ENCODE assay signal across 1 cellular context in the genomic region with DNA sequence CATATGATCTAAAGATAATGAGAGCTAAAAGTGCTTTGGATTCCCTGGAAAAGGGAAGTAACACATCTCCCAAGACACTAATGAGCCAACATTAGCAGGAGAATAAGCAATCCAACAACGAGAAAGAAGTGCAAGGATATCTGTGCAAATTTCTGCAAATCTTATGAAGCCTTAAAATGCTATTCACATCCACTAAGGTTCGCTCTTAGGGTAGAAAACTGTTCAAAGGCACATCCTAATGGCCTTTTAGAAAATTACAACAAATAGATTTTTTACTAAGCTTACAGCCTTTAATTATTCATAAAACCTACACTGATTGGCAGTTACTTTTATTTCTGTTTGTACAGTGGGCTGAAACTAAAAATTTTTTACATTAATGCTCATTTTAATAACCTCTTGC.
TF ChIP-seq lines count a peak whose summit lies in the region.

No MANE protein-coding gene starts in this region.

TF ChIP-seq in GM23338, 12 proteins besides CTCF, POLR2A, EP300 and RAD21 (continued from another document):
- TF ChIP-seq, protein P1, sequence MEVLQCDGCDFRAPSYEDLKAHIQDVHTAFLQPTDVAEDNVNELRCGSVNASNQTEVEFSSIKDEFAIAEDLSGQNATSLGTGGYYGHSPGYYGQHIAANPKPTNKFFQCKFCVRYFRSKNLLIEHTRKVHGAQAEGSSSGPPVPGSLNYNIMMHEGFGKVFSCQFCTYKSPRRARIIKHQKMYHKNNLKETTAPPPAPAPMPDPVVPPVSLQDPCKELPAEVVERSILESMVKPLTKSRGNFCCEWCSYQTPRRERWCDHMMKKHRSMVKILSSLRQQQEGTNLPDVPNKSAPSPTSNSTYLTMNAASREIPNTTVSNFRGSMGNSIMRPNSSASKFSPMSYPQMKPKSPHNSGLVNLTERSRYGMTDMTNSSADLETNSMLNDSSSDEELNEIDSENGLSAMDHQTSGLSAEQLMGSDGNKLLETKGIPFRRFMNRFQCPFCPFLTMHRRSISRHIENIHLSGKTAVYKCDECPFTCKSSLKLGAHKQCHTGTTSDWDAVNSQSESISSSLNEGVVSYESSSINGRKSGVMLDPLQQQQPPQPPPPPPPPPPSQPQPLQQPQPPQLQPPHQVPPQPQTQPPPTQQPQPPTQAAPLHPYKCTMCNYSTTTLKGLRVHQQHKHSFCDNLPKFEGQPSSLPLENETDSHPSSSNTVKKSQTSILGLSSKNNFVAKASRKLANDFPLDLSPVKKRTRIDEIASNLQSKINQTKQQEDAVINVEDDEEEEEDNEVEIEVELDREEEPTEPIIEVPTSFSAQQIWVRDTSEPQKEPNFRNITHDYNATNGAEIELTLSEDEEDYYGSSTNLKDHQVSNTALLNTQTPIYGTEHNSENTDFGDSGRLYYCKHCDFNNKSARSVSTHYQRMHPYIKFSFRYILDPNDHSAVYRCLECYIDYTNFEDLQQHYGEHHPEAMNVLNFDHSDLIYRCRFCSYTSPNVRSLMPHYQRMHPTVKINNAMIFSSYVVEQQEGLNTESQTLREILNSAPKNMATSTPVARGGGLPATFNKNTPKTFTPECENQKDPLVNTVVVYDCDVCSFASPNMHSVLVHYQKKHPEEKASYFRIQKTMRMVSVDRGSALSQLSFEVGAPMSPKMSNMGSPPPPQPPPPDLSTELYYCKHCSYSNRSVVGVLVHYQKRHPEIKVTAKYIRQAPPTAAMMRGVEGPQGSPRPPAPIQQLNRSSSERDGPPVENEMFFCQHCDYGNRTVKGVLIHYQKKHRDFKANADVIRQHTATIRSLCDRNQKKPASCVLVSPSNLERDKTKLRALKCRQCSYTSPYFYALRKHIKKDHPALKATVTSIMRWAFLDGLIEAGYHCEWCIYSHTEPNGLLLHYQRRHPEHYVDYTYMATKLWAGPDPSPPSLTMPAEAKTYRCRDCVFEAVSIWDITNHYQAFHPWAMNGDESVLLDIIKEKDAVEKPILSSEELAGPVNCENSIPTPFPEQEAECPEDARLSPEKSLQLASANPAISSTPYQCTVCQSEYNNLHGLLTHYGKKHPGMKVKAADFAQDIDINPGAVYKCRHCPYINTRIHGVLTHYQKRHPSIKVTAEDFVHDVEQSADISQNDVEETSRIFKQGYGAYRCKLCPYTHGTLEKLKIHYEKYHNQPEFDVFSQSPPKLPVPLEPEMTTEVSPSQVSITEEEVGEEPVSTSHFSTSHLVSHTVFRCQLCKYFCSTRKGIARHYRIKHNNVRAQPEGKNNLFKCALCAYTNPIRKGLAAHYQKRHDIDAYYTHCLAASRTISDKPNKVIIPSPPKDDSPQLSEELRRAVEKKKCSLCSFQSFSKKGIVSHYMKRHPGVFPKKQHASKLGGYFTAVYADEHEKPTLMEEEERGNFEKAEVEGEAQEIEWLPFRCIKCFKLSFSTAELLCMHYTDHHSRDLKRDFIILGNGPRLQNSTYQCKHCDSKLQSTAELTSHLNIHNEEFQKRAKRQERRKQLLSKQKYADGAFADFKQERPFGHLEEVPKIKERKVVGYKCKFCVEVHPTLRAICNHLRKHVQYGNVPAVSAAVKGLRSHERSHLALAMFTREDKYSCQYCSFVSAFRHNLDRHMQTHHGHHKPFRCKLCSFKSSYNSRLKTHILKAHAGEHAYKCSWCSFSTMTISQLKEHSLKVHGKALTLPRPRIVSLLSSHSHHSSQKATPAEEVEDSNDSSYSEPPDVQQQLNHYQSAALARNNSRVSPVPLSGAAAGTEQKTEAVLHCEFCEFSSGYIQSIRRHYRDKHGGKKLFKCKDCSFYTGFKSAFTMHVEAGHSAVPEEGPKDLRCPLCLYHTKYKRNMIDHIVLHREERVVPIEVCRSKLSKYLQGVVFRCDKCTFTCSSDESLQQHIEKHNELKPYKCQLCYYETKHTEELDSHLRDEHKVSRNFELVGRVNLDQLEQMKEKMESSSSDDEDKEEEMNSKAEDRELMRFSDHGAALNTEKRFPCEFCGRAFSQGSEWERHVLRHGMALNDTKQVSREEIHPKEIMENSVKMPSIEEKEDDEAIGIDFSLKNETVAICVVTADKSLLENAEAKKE (CRISPR knock-in tag; IDR thresholded peaks at IDR 0.05): no peak
- TF ChIP-seq, protein P2, sequence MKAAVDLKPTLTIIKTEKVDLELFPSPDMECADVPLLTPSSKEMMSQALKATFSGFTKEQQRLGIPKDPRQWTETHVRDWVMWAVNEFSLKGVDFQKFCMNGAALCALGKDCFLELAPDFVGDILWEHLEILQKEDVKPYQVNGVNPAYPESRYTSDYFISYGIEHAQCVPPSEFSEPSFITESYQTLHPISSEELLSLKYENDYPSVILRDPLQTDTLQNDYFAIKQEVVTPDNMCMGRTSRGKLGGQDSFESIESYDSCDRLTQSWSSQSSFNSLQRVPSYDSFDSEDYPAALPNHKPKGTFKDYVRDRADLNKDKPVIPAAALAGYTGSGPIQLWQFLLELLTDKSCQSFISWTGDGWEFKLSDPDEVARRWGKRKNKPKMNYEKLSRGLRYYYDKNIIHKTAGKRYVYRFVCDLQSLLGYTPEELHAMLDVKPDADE (IDR thresholded peaks at IDR 0.05): no peak
- TF ChIP-seq, protein P3, sequence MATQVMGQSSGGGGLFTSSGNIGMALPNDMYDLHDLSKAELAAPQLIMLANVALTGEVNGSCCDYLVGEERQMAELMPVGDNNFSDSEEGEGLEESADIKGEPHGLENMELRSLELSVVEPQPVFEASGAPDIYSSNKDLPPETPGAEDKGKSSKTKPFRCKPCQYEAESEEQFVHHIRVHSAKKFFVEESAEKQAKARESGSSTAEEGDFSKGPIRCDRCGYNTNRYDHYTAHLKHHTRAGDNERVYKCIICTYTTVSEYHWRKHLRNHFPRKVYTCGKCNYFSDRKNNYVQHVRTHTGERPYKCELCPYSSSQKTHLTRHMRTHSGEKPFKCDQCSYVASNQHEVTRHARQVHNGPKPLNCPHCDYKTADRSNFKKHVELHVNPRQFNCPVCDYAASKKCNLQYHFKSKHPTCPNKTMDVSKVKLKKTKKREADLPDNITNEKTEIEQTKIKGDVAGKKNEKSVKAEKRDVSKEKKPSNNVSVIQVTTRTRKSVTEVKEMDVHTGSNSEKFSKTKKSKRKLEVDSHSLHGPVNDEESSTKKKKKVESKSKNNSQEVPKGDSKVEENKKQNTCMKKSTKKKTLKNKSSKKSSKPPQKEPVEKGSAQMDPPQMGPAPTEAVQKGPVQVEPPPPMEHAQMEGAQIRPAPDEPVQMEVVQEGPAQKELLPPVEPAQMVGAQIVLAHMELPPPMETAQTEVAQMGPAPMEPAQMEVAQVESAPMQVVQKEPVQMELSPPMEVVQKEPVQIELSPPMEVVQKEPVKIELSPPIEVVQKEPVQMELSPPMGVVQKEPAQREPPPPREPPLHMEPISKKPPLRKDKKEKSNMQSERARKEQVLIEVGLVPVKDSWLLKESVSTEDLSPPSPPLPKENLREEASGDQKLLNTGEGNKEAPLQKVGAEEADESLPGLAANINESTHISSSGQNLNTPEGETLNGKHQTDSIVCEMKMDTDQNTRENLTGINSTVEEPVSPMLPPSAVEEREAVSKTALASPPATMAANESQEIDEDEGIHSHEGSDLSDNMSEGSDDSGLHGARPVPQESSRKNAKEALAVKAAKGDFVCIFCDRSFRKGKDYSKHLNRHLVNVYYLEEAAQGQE (IDR thresholded peaks at IDR 0.05; ENCODE audit: unreplicated experiment): no peak
- TF ChIP-seq EZH2phosphoT487 (IDR thresholded peaks at IDR 0.05; ENCODE audit: unreplicated experiment) (no peak), ZNF114 (CRISPR knock-in tag; IDR thresholded peaks at IDR 0.05) (no peak)
